ENCODE assay signal across 1 cellular context in genomic region chr2:108810993-108811957, GRCh38.
TF ChIP-seq lines count a peak whose summit lies in the region.

No MANE protein-coding gene starts in this region.

TF ChIP-seq in HepG2, 621 proteins besides CTCF, POLR2A, EP300 and RAD21 (continued from another document and continues in another):
- TF ChIP-seq HNF1A (IDR thresholded peaks at IDR 0.05; ENCODE audit: low read depth), result peak; percentile 91
- peak; percentile 94; the same call in 1 of the 2 replicates for TF ChIP-seq HNF1A (CRISPR knock-in tag; IDR thresholded peaks at IDR 0.05; ENCODE audit: borderline replicate concordance)
- peak; percentile 22; the same call in 1 of the 2 replicates for TF ChIP-seq ISL2 (CRISPR knock-in tag; IDR thresholded peaks at IDR 0.05)
- peak; percentile 52; the same call in 1 of the 2 replicates for TF ChIP-seq ZNF362 (CRISPR knock-in tag; IDR thresholded peaks at IDR 0.05; ENCODE audit: borderline replicate concordance)
- TF ChIP-seq SOX13 (IDR thresholded peaks at IDR 0.05), result no peak
- TF ChIP-seq SOX13 (CRISPR knock-in tag; conservative IDR thresholded peaks at IDR 0.05 in 1 of 2, IDR thresholded peaks at IDR 0.05 in 1 of 2), result peak in 1 of 2 experiments; percentile 80; a peak in 2 of 4 replicates
- TF ChIP-seq FOXA3 (CRISPR knock-in tag; IDR thresholded peaks at IDR 0.05), result peak; percentile 57
- peak; percentile 33; the same call in 1 of the 2 replicates for TF ChIP-seq MIXL1 (CRISPR knock-in tag; IDR thresholded peaks at IDR 0.05)
- TF ChIP-seq NCOR1 (IDR thresholded peaks at IDR 0.05; ENCODE audit: borderline replicate concordance, low read length), result peak; percentile 86; the same call in 1 of the 2 replicates
- TF ChIP-seq DZIP1 (CRISPR knock-in tag; IDR thresholded peaks at IDR 0.05), result no peak
- TF ChIP-seq ZNF788 (CRISPR knock-in tag; IDR thresholded peaks at IDR 0.05; ENCODE audit: borderline replicate concordance), result no peak
- TF ChIP-seq KDM6A (CRISPR knock-in tag; IDR thresholded peaks at IDR 0.05; ENCODE audit: low read depth), result peak; percentile 56; the same call in 1 of the 2 replicates
- no peak for TF ChIP-seq ZNF841 (CRISPR knock-in tag; IDR thresholded peaks at IDR 0.05; ENCODE audit: borderline replicate concordance)
- TF ChIP-seq ZNF512 (CRISPR knock-in tag; IDR thresholded peaks at IDR 0.05), result peak; percentile 96
- no peak for TF ChIP-seq NFE2 (CRISPR knock-in tag; IDR thresholded peaks at IDR 0.05)
- TF ChIP-seq ZNF225 (CRISPR knock-in tag; IDR thresholded peaks at IDR 0.05), result no peak
- TF ChIP-seq SIX1 (CRISPR knock-in tag; IDR thresholded peaks at IDR 0.05; ENCODE audit: borderline replicate concordance), result 0 out of 2 replicates have a peak, but pooled peaks have one; percentile 15
- peak; percentile 84; the same call in 1 of the 2 replicates for TF ChIP-seq HOMEZ (CRISPR knock-in tag; IDR thresholded peaks at IDR 0.05; ENCODE audit: low read depth)
- no peak for TF ChIP-seq MAFG (CRISPR knock-in tag; IDR thresholded peaks at IDR 0.05)
- peak; percentile 84 for TF ChIP-seq CEBPB (IDR thresholded peaks at IDR 0.05; ENCODE audit: borderline replicate concordance, low read depth, low read length)
- peak; percentile 79 for TF ChIP-seq HNF4A (CRISPR knock-in tag; IDR thresholded peaks at IDR 0.05)
- TF ChIP-seq ZNF331 (CRISPR knock-in tag; IDR thresholded peaks at IDR 0.05), result 0 out of 2 replicates have a peak, but pooled peaks have one; percentile 28
- no peak for TF ChIP-seq FOXA1 (IDR thresholded peaks at IDR 0.05)
- TF ChIP-seq FOXA1 (CRISPR knock-in tag; IDR thresholded peaks at IDR 0.05), result peak; percentile 24; the same call in 1 of the 2 replicates
- no peak for TF ChIP-seq TCF7L2 (IDR thresholded peaks at IDR 0.05; ENCODE audit: low read depth, low read length)
- peak; percentile 52; the same call in 1 of the 2 replicates for TF ChIP-seq ZNF281 (CRISPR knock-in tag; IDR thresholded peaks at IDR 0.05; ENCODE audit: borderline replicate concordance)
- TF ChIP-seq ZNF784 (CRISPR knock-in tag; IDR thresholded peaks at IDR 0.05; ENCODE audit: borderline replicate concordance), result no peak
- no peak for TF ChIP-seq ZFP91 (CRISPR knock-in tag; IDR thresholded peaks at IDR 0.05; ENCODE audit: borderline replicate concordance)
- peak; percentile 84 for TF ChIP-seq POGZ (CRISPR knock-in tag; IDR thresholded peaks at IDR 0.05)
- TF ChIP-seq ZMYM4 (CRISPR knock-in tag; IDR thresholded peaks at IDR 0.05), result peak; percentile 47; the same call in 1 of the 2 replicates
- TF ChIP-seq ZNF512B (CRISPR knock-in tag; IDR thresholded peaks at IDR 0.05; ENCODE audit: borderline replicate concordance), result no peak
- peak; percentile 21; the same call in 1 of the 2 replicates for TF ChIP-seq NCOA2 (CRISPR knock-in tag; IDR thresholded peaks at IDR 0.05)
- TF ChIP-seq ZNF879 (CRISPR knock-in tag; IDR thresholded peaks at IDR 0.05), result no peak
- TF ChIP-seq ARID2 (CRISPR knock-in tag; IDR thresholded peaks at IDR 0.05; ENCODE audit: borderline replicate concordance), result 0 out of 2 replicates have a peak, but pooled peaks have one; percentile 55
- TF ChIP-seq KDM1A (CRISPR knock-in tag; IDR thresholded peaks at IDR 0.05), result 0 out of 2 replicates have a peak, but pooled peaks have one; percentile 12
